Comparison of ENCODE assay signal across 1 cellular context in the genomic region with DNA sequence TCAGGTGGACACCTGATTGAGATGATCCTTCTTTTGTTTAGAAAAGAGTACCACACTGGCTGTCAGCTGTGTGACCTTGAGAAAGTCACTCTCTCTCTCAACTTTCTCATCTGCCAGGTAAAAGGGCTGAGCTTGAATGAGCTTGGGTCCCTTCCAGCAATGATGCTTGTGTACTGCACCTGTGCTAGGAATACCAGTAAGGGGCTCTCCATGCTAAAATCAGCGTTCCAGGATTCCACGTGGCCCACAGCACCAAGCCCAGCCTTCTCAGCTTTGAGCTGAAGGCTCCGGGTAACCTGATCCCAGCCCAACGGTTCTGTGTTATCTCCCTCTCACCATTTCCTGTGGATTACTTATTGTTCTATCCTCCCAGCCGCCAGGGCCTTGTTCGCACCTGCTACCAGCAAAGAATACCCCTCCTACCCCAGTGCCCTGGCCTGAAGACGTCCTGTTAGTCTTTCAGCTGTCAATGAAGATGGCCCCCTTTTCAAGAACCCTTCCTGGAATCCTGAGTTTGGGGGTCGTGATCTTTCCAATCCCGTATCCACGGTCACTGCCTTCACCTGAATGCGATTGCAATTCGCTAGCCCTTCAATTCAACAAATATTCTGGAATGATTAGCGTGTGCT.
TF ChIP-seq lines count a peak whose summit lies in the region.

No MANE protein-coding gene starts in this region.

TF ChIP-seq in K562, 482 proteins besides CTCF, POLR2A, EP300 and RAD21 (continues in another document):
- peak; percentile 99 for TF ChIP-seq SOX6 (IDR thresholded peaks at IDR 0.05)
- TF ChIP-seq RHOXF2B (CRISPR knock-in tag; conservative IDR thresholded peaks at IDR 0.05) = 0 out of 2 replicates have a peak, but pooled peaks have one; percentile 39
- TF ChIP-seq, protein P1, sequence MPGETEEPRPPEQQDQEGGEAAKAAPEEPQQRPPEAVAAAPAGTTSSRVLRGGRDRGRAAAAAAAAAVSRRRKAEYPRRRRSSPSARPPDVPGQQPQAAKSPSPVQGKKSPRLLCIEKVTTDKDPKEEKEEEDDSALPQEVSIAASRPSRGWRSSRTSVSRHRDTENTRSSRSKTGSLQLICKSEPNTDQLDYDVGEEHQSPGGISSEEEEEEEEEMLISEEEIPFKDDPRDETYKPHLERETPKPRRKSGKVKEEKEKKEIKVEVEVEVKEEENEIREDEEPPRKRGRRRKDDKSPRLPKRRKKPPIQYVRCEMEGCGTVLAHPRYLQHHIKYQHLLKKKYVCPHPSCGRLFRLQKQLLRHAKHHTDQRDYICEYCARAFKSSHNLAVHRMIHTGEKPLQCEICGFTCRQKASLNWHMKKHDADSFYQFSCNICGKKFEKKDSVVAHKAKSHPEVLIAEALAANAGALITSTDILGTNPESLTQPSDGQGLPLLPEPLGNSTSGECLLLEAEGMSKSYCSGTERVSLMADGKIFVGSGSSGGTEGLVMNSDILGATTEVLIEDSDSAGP (CRISPR knock-in tag; IDR thresholded peaks at IDR 0.05) = no peak
- TF ChIP-seq ZFPM2 (CRISPR knock-in tag; IDR thresholded peaks at IDR 0.05) = no peak
- TF ChIP-seq CREB1 (IDR thresholded peaks at IDR 0.05) = 0 out of 2 replicates have a peak, but pooled peaks have one; percentile 15
- TF ChIP-seq CREB1 (CRISPR knock-in tag; IDR thresholded peaks at IDR 0.05) = no peak
- no peak for TF ChIP-seq ZKSCAN3 (CRISPR knock-in tag; IDR thresholded peaks at IDR 0.05)
- TF ChIP-seq THAP12 (CRISPR knock-in tag; IDR thresholded peaks at IDR 0.05) = no peak
- TF ChIP-seq SFPQ (IDR thresholded peaks at IDR 0.05; ENCODE audit: low read depth, low read length) = no peak
- peak; percentile 90 for TF ChIP-seq TFAP4 (CRISPR knock-in tag; IDR thresholded peaks at IDR 0.05; ENCODE audit: borderline replicate concordance)
- no peak for TF ChIP-seq NR1H2 (CRISPR knock-in tag; IDR thresholded peaks at IDR 0.05)
- TF ChIP-seq STAT5A (IDR thresholded peaks at IDR 0.05; ENCODE audit: borderline replicate concordance, low read length) = peak; percentile 71; the same call in 1 of the 2 replicates
- TF ChIP-seq ZBTB9 (CRISPR knock-in tag; IDR thresholded peaks at IDR 0.05) = no peak
- no peak for TF ChIP-seq MEF2A (IDR thresholded peaks at IDR 0.05; ENCODE audit: control insufficient read depth, low read depth, low read length)
- TF ChIP-seq ZNF699 (CRISPR knock-in tag; IDR thresholded peaks at IDR 0.05; ENCODE audit: insufficient replicate concordance) = no peak
- no peak for TF ChIP-seq IFI16 (CRISPR knock-in tag; IDR thresholded peaks at IDR 0.05)
- TF ChIP-seq ESRRB (CRISPR knock-in tag; IDR thresholded peaks at IDR 0.05; ENCODE audit: borderline replicate concordance) = no peak
- TF ChIP-seq ZNF12 (CRISPR knock-in tag; IDR thresholded peaks at IDR 0.05) = no peak
- peak; percentile 71 for TF ChIP-seq HDAC8 (tag; IDR thresholded peaks at IDR 0.05)
- TF ChIP-seq, protein P2, sequence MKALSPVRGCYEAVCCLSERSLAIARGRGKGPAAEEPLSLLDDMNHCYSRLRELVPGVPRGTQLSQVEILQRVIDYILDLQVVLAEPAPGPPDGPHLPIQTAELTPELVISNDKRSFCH (CRISPR knock-in tag; IDR thresholded peaks at IDR 0.05) = 0 out of 2 replicates have a peak, but pooled peaks have one; percentile 20
- TF ChIP-seq, protein P2 (tag; IDR thresholded peaks at IDR 0.05) = peak; percentile 81; the same call in 1 of the 2 replicates
- TF ChIP-seq, protein P3, sequence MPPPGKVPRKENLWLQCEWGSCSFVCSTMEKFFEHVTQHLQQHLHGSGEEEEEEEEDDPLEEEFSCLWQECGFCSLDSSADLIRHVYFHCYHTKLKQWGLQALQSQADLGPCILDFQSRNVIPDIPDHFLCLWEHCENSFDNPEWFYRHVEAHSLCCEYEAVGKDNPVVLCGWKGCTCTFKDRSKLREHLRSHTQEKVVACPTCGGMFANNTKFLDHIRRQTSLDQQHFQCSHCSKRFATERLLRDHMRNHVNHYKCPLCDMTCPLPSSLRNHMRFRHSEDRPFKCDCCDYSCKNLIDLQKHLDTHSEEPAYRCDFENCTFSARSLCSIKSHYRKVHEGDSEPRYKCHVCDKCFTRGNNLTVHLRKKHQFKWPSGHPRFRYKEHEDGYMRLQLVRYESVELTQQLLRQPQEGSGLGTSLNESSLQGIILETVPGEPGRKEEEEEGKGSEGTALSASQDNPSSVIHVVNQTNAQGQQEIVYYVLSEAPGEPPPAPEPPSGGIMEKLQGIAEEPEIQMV (tag; conservative IDR thresholded peaks at IDR 0.05; ENCODE audit: low read depth) = no peak
- no peak for TF ChIP-seq ZNF586 (CRISPR knock-in tag; conservative IDR thresholded peaks at IDR 0.05)
- TF ChIP-seq JUND (IDR thresholded peaks at IDR 0.05; ENCODE audit: borderline replicate concordance, low read depth, low read length) = peak; percentile 78
- peak; percentile 65; the same call in 1 of the 3 replicates for TF ChIP-seq JUND (tag; IDR thresholded peaks at IDR 0.05; ENCODE audit: borderline replicate concordance, low read depth, low read length)
- TF ChIP-seq, protein P4, sequence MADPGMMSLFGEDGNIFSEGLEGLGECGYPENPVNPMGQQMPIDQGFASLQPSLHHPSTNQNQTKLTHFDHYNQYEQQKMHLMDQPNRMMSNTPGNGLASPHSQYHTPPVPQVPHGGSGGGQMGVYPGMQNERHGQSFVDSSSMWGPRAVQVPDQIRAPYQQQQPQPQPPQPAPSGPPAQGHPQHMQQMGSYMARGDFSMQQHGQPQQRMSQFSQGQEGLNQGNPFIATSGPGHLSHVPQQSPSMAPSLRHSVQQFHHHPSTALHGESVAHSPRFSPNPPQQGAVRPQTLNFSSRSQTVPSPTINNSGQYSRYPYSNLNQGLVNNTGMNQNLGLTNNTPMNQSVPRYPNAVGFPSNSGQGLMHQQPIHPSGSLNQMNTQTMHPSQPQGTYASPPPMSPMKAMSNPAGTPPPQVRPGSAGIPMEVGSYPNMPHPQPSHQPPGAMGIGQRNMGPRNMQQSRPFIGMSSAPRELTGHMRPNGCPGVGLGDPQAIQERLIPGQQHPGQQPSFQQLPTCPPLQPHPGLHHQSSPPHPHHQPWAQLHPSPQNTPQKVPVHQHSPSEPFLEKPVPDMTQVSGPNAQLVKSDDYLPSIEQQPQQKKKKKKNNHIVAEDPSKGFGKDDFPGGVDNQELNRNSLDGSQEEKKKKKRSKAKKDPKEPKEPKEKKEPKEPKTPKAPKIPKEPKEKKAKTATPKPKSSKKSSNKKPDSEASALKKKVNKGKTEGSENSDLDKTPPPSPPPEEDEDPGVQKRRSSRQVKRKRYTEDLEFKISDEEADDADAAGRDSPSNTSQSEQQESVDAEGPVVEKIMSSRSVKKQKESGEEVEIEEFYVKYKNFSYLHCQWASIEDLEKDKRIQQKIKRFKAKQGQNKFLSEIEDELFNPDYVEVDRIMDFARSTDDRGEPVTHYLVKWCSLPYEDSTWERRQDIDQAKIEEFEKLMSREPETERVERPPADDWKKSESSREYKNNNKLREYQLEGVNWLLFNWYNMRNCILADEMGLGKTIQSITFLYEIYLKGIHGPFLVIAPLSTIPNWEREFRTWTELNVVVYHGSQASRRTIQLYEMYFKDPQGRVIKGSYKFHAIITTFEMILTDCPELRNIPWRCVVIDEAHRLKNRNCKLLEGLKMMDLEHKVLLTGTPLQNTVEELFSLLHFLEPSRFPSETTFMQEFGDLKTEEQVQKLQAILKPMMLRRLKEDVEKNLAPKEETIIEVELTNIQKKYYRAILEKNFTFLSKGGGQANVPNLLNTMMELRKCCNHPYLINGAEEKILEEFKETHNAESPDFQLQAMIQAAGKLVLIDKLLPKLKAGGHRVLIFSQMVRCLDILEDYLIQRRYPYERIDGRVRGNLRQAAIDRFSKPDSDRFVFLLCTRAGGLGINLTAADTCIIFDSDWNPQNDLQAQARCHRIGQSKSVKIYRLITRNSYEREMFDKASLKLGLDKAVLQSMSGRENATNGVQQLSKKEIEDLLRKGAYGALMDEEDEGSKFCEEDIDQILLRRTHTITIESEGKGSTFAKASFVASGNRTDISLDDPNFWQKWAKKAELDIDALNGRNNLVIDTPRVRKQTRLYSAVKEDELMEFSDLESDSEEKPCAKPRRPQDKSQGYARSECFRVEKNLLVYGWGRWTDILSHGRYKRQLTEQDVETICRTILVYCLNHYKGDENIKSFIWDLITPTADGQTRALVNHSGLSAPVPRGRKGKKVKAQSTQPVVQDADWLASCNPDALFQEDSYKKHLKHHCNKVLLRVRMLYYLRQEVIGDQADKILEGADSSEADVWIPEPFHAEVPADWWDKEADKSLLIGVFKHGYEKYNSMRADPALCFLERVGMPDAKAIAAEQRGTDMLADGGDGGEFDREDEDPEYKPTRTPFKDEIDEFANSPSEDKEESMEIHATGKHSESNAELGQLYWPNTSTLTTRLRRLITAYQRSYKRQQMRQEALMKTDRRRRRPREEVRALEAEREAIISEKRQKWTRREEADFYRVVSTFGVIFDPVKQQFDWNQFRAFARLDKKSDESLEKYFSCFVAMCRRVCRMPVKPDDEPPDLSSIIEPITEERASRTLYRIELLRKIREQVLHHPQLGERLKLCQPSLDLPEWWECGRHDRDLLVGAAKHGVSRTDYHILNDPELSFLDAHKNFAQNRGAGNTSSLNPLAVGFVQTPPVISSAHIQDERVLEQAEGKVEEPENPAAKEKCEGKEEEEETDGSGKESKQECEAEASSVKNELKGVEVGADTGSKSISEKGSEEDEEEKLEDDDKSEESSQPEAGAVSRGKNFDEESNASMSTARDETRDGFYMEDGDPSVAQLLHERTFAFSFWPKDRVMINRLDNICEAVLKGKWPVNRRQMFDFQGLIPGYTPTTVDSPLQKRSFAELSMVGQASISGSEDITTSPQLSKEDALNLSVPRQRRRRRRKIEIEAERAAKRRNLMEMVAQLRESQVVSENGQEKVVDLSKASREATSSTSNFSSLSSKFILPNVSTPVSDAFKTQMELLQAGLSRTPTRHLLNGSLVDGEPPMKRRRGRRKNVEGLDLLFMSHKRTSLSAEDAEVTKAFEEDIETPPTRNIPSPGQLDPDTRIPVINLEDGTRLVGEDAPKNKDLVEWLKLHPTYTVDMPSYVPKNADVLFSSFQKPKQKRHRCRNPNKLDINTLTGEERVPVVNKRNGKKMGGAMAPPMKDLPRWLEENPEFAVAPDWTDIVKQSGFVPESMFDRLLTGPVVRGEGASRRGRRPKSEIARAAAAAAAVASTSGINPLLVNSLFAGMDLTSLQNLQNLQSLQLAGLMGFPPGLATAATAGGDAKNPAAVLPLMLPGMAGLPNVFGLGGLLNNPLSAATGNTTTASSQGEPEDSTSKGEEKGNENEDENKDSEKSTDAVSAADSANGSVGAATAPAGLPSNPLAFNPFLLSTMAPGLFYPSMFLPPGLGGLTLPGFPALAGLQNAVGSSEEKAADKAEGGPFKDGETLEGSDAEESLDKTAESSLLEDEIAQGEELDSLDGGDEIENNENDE (IDR thresholded peaks at IDR 0.05; ENCODE audit: low read depth, low read length) = no peak
- no peak for TF ChIP-seq HOXB6 (CRISPR knock-in tag; IDR thresholded peaks at IDR 0.05; ENCODE audit: borderline replicate concordance)
- TF ChIP-seq SIN3B (IDR thresholded peaks at IDR 0.05; ENCODE audit: low read depth) = no peak
- 0 out of 2 replicates have a peak, but pooled peaks have one; percentile 53 for TF ChIP-seq HIVEP1 (CRISPR knock-in tag; IDR thresholded peaks at IDR 0.05)
- TF ChIP-seq FUS (optimal IDR thresholded peaks at IDR 0.05; ENCODE audit: low read depth, low read length) = no peak
- no peak for TF ChIP-seq RFX5 (IDR thresholded peaks at IDR 0.05; ENCODE audit: low read depth, low read length)
- TF ChIP-seq POLR2AphosphoS2 (IDR thresholded peaks at IDR 0.05; ENCODE audit: low read length) = no peak
- no peak for TF ChIP-seq ZNF316 (IDR thresholded peaks at IDR 0.05)
